10 cellular contexts compared by ENCODE assay signal in the genomic region with DNA sequence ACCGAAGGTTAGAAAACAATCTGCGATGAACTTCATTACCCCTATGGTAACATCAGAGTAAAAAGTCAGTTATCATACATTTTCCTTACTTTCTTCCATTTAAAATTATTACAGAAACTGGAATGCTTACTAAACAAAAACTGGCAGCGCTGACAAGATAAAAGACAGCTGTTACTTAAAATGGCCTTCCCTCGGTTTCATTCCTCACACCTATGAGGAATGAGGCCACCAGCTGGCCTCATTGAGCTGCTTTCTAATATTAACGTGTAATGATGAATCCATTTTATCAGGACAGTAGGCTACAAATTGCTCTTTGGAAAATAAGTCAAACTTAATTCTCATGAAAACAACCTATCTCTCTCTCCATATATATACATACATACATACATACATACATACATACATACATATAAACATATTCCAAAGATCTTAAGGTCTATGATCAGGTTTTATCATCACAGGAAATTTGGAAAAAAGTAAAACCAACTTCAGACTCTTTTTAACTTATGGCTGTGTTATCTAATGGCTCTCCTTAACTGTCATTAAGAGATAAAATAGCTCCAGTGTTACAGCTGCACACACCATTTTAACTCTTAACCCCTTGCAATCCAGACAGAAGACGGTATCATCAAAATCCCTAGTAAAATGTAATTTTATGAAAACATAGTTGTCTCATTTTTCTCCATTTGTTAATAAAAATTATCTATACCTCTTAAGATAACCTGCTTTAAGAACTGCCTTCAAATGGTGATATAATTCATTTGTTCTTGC. TPM values are rescaled to one million over a fixed set of nuclear protein-coding genes. Genes with fewer than 3 reads are reported as not detected.
A peak's percentile ranks its signal among the peaks of the same experiment; 100 is the strongest.
DNase-seq lines count a peak whose midpoint lies in the region; ATAC-seq and TF ChIP-seq lines count a peak whose summit lies in the region.
"Had no signal": no experiment of that assay in that cellular context is flagged by ENCODE, and none has a peak within 500 bp of the region (broad histone marks: within the 10 kb centered on the region; RNA-seq: fewer than 3 reads in every experiment).

No MANE protein-coding gene starts in this region.

- H3K4me3 ChIP-seq in gastroesophageal sphincter, result peak overlapping the region; percentile 5 to 27

- no peak for TF ChIP-seq CTCF in gastroesophageal sphincter (IDR thresholded peaks at IDR 0.05)

- H3K36me3 ChIP-seq in gastroesophageal sphincter, result peaks cover 8 to 73% of the 10 kb centered on the region in 2 donors

- no peaks in the 10 kb centered on the region for H3K9me3 ChIP-seq in gastroesophageal sphincter

- H3K4me1 ChIP-seq in gastroesophageal sphincter, result peaks cover 36 to 70% (median 53%) of the 10 kb centered on the region in 3 donors

- TF ChIP-seq POLR2A in gastroesophageal sphincter (IDR thresholded peaks at IDR 0.05) (no peak), GM18505 (IDR thresholded peaks at IDR 0.05; ENCODE audit: borderline replicate concordance, extremely low read depth, insufficient read depth, insufficient read length) (no peak)

- peaks cover 60% of the 10 kb centered on the region for H3K4me1 Mint-ChIP-seq in activated T-cell treated with anti-CD3 and anti-CD28 coated beads, Interleukin-2, amount 50 U/mL, for 4 hours (ENCODE audit: low read depth)
- H3K4me1 Mint-ChIP-seq in activated T-helper 17 cell treated with anti-CD3 and anti-CD28 coated beads, Interleukin-2, amount 50 U/mL, for 72 hours, result peaks cover 52% of the 10 kb centered on the region
- peaks cover 50% of the 10 kb centered on the region for H3K4me1 Mint-ChIP-seq in stimulated activated memory B cell treated with anti-CD40 and anti-IgM and Interleukin-4, amounts not matched to agents 10 μg/mL and 1 μg/mL and 100 μg/mL, for 72 hours

- no peak for TF ChIP-seq EP300 in gastroesophageal sphincter (IDR thresholded peaks at IDR 0.05)

- peak overlapping the region in 3 of 4 donors; percentile 16 to 29 (median 21) for H3K27ac ChIP-seq in gastroesophageal sphincter
- H3K27ac ChIP-seq: C4-2B had no signal

- 26 to 31% methylated on average over 6 of the region's 6 CpGs for WGBS in gastroesophageal sphincter (ENCODE audit: low coverage in 1 of 2), 2 donors

- no peaks in the 10 kb centered on the region for H3K27me3 ChIP-seq in gastroesophageal sphincter

- H3K27me3 Mint-ChIP-seq in activated T-cell treated with anti-CD3 and anti-CD28 coated beads, Interleukin-2, amount 50 U/mL, for 4 hours (ENCODE audit: low read depth), result no peaks in the 10 kb centered on the region
- no peaks in the 10 kb centered on the region for H3K27me3 Mint-ChIP-seq in activated T-helper 17 cell treated with anti-CD3 and anti-CD28 coated beads, Interleukin-2, amount 50 U/mL, for 72 hours
- no peaks in the 10 kb centered on the region for H3K27me3 Mint-ChIP-seq in stimulated activated memory B cell treated with anti-CD40 and anti-IgM and Interleukin-4, amounts not matched to agents 10 μg/mL and 1 μg/mL and 100 μg/mL, for 72 hours

- H3K27ac Mint-ChIP-seq in activated T-helper 17 cell treated with anti-CD3 and anti-CD28 coated beads, Interleukin-2, amount 50 U/mL, for 72 hours, result peak overlapping the region; percentile 89
- no peak overlapping the region for H3K27ac Mint-ChIP-seq in stimulated activated memory B cell treated with anti-CD40 and anti-IgM and Interleukin-4, amounts not matched to agents 10 μg/mL and 1 μg/mL and 100 μg/mL, for 72 hours

- no peak for ATAC-seq in activated T-cell treated with anti-CD3 and anti-CD28 coated beads, Interleukin-2, amount 50 U/mL, for 4 hours
- no peak for ATAC-seq in activated T-helper 17 cell treated with anti-CD3 and anti-CD28 coated beads, Interleukin-2, amount 50 U/mL, for 72 hours (replicated peaks)
- ATAC-seq in gastroesophageal sphincter (no peak), GM18505 (IDR thresholded peaks at IDR 0.05; ENCODE audit: unreplicated experiment) (no peak)
- ATAC-seq in stimulated activated memory B cell treated with anti-CD40 and anti-IgM and Interleukin-4, amounts not matched to agents 10 μg/mL and 1 μg/mL and 100 μg/mL, for 72 hours, result no peak

- H3K9me3 Mint-ChIP-seq in activated T-cell treated with anti-CD3 and anti-CD28 coated beads, Interleukin-2, amount 50 U/mL, for 4 hours, result no peaks in the 10 kb centered on the region
- H3K9me3 Mint-ChIP-seq in activated T-helper 17 cell treated with anti-CD3 and anti-CD28 coated beads, Interleukin-2, amount 50 U/mL, for 72 hours, result no peaks in the 10 kb centered on the region
- H3K9me3 Mint-ChIP-seq in stimulated activated memory B cell treated with anti-CD40 and anti-IgM and Interleukin-4, amounts not matched to agents 10 μg/mL and 1 μg/mL and 100 μg/mL, for 72 hours, result no peaks in the 10 kb centered on the region

- peaks cover 68% of the 10 kb centered on the region for H3K36me3 Mint-ChIP-seq in activated T-cell treated with anti-CD3 and anti-CD28 coated beads, Interleukin-2, amount 50 U/mL, for 4 hours (ENCODE audit: insufficient read depth)
- peaks cover 100% of the 10 kb centered on the region for H3K36me3 Mint-ChIP-seq in activated T-helper 17 cell treated with anti-CD3 and anti-CD28 coated beads, Interleukin-2, amount 50 U/mL, for 72 hours (ENCODE audit: low read depth)
- H3K36me3 Mint-ChIP-seq in stimulated activated memory B cell treated with anti-CD40 and anti-IgM and Interleukin-4, amounts not matched to agents 10 μg/mL and 1 μg/mL and 100 μg/mL, for 72 hours, result peaks cover 67% of the 10 kb centered on the region

- DNase-seq in activated T-cell treated with anti-CD3 and anti-CD28 coated beads, Interleukin-2, amount 50 U/mL, for 4 hours, result no peak
- DNase-seq in activated T-cell treated with anti-CD3 and anti-CD28 coated beads for 4 hours, result no peak
- no peak for DNase-seq in effector CD4-positive, alpha-beta T cell
- no peak for DNase-seq in 8988T
- DNase-seq: NCI-H1092 had no signal

- H3K4me3 Mint-ChIP-seq in activated T-cell treated with anti-CD3 and anti-CD28 coated beads, Interleukin-2, amount 50 U/mL, for 4 hours, result peak overlapping the region; percentile 96
- H3K4me3 Mint-ChIP-seq in activated T-helper 17 cell treated with anti-CD3 and anti-CD28 coated beads, Interleukin-2, amount 50 U/mL, for 72 hours, result peak overlapping the region; percentile 95
- H3K4me3 Mint-ChIP-seq in stimulated activated memory B cell treated with anti-CD40 and anti-IgM and Interleukin-4, amounts not matched to agents 10 μg/mL and 1 μg/mL and 100 μg/mL, for 72 hours, result peak overlapping the region; percentile 21

RNA-seq across cellular contexts. Expression of a gene that starts 5.2 kb away (rescaled TPM):
- total RNA-seq in activated T-cell treated with anti-CD3 and anti-CD28 coated beads, Interleukin-2, amount 50 U/mL, for 4 hours, result 100 to 1,000 TPM; 138 to 152 (median 151) TPM
- total RNA-seq in activated T-helper 17 cell treated with anti-CD3 and anti-CD28 coated beads, Interleukin-2, amount 50 U/mL, for 72 hours, result 100 to 1,000 TPM; 173 to 194 TPM
- total RNA-seq in gastroesophageal sphincter, result 100 to 1,000 TPM in 2 of 4 donors, 10 to 100 TPM in 2; 32.7 to 211 (median 92.6) TPM

Comparison
In these comparisons a context has a peak if more than half of its experiments do, and no peak if none do; other contexts are left out.
1. H3K4me3 Mint-ChIP-seq: peak in every context shown above with its lines; median percentile 96 in activated T-cell treated with anti-CD3 and anti-CD28 coated beads, Interleukin-2, amount 50 U/mL, for 4 hours; 95 in activated T-helper 17 cell treated with anti-CD3 and anti-CD28 coated beads, Interleukin-2, amount 50 U/mL, for 72 hours; 21 in stimulated activated memory B cell treated with anti-CD40 and anti-IgM and Interleukin-4, amounts not matched to agents 10 μg/mL and 1 μg/mL and 100 μg/mL, for 72 hours.